Comparison of ENCODE assay signal across 10 cellular contexts in the genomic region with DNA sequence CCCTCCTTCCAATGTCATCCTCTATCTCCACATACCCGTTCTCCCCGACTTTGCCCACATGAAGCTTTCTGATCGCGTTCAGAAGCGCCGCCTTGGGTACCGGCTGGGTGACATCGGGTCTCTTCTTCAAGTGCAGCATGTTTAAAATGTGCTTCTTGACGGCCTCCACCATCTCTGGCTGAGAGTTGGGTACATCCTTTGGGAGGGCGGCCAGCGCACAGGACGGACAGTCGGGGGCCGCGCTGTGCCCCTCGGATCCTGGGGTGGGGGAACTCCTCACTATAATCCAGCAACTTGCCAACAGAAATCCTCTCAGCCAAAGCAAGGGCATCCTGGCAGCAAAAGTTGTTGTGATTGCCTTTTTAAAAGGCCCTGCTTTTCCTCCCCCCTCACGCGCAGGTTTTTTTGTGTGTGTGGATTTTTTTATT. TPM values are rescaled to one million over a fixed set of nuclear protein-coding genes. Genes with fewer than 3 reads are reported as not detected.
DNase-seq lines count a peak whose midpoint lies in the region; ATAC-seq, FAIRE-seq and TF ChIP-seq lines count a peak whose summit lies in the region.
"Had no signal": no experiment of that assay in that cellular context is flagged by ENCODE, and none has a peak within 500 bp of the region (broad histone marks: within the 10 kb centered on the region; RNA-seq: fewer than 3 reads in every experiment).

No MANE protein-coding gene starts in this region.

- peaks cover 72% of the 10 kb centered on the region for H3K4me1 Mint-ChIP-seq in nephron progenitor cell

- DNase-seq in right lobe of liver (no peak), HepG2 (ENCODE audit: low spot score) (no peak), epithelial cell of proximal tubule (ENCODE audit: low read depth) (no peak), nephron progenitor cell (no peak), vagina (ENCODE audit: extremely low spot score in 2 of 2) (no peak), NCI-H1105 treated with DMSO at 0.1 percent for 48 hours (lab: John Stamatoyannopoulos, UW) (no peak), EL (no peak), DMS114 treated with DMSO at 0.1 percent for 48 hours (lab: John Stamatoyannopoulos, UW; ENCODE audit: unreplicated experiment) (no peak)
- DNase-seq: SHP77 treated with DMSO at 0.1 percent for 48 hours; stimulated activated CD4-positive, alpha-beta T cell treated with anti-CD3 and anti-CD28 coated beads, Interleukin-4, amount 100 ng/mL, for 1 hour had no signal

- 29% methylated on average over 17 of the region's 18 CpGs for WGBS in right lobe of liver (ENCODE audit: insufficient coverage, low coverage, low lambda C conversion rate, missing lambda C conversion rate)
- WGBS in HepG2 (ENCODE audit: low lambda C conversion rate) = 62% methylated on average over 11 of the region's 18 CpGs

- TF ChIP-seq EP300 in HepG2 (IDR thresholded peaks at IDR 0.05; ENCODE audit: low read depth in 2 of 2, low read length in 2 of 2) = no peak
- TF ChIP-seq EP300 in HepG2 (CRISPR knock-in tag; IDR thresholded peaks at IDR 0.05; ENCODE audit: borderline replicate concordance) = no peak

- FAIRE-seq in HepG2 (lab: Jason Lieb, UNC) = no peak

- no peaks in the 10 kb centered on the region for H4K20me1 ChIP-seq in HepG2 (ENCODE audit: insufficient read depth, low read length)

- no peak for TF ChIP-seq CTCF in right lobe of liver (IDR thresholded peaks at IDR 0.05)
- no peak for TF ChIP-seq CTCF in HepG2 (CRISPR knock-in tag; IDR thresholded peaks at IDR 0.05)
- TF ChIP-seq CTCF in epithelial cell of proximal tubule (conservative IDR thresholded peaks at IDR 0.05; ENCODE audit: low read depth, low read length) = no peak
- TF ChIP-seq CTCF in nephron progenitor cell (IDR thresholded peaks at IDR 0.05) = no peak
- TF ChIP-seq CTCF in vagina (IDR thresholded peaks at IDR 0.05) = no peak

- no peaks in the 10 kb centered on the region for H3K27me3 ChIP-seq in right lobe of liver
- no peaks in the 10 kb centered on the region for H3K27me3 ChIP-seq in HepG2 (ENCODE audit: control insufficient read depth in 1 of 2, insufficient read depth in 2 of 2, low read length in 2 of 2)
- H3K27me3 ChIP-seq in vagina = no peaks in the 10 kb centered on the region

- no TSS peak for BruUV-seq in HepG2 (replicated peaks; lab: Mats Ljungman, UMichigan)

- in situ Hi-C loops in HepG2 (cut with HindIII; ENCODE audit: extremely low pct_ligation_motif_present, low pct_unique_long_range_greater_than_20kb) = loop anchor here (10.0 to 25.0 kb wide), 2 partner anchors 1375 to 1463 kb away; no protein-coding TSS in a partner anchor

- H3K9me3 ChIP-seq in right lobe of liver (no peaks in the 10 kb centered on the region), HepG2 (ENCODE audit: low read length) (no peaks in the 10 kb centered on the region), vagina (no peaks in the 10 kb centered on the region)

- no peak overlapping the region for H3K4me2 ChIP-seq in HepG2 (ENCODE audit: low read depth, low read length)

- TF ChIP-seq POLR2A in right lobe of liver (IDR thresholded peaks at IDR 0.05) = no peak
- TF ChIP-seq POLR2A in HepG2 (IDR thresholded peaks at IDR 0.05; ENCODE audit: insufficient read depth in 1 of 2, low read depth in 2 of 2, low read length in 2 of 2) = no peak
- no peak for TF ChIP-seq POLR2A in vagina (IDR thresholded peaks at IDR 0.05)

- H2AFZ ChIP-seq in HepG2 (ENCODE audit: low read length) = no peak overlapping the region

- H3K27ac Mint-ChIP-seq in nephron progenitor cell = no peak overlapping the region

- intact Hi-C loops in right lobe of liver (cut with DNase I) = loop anchor here in 1 of 2 donors (10.0 kb wide), 2 partner anchors 235 to 385 kb away; no protein-coding TSS in a partner anchor
- intact Hi-C loops in HepG2 (cut with micrococcal nuclease; ENCODE audit: unreplicated experiment) = no loop called here
- intact Hi-C loops in vagina (cut with DNase I) = no loop called here

- H3K4me3 ChIP-seq in right lobe of liver (peak overlapping the region in 2 of 3 donors; percentile 34 to 46), HepG2 (replicated peaks in 1 of 3; ENCODE audit: insufficient read depth in 1 of 3, low read depth in 2 of 3, low read length in 3 of 3) (no peak overlapping the region), epithelial cell of proximal tubule (ENCODE audit: low read depth, low read length) (peak overlapping the region; percentile 50), vagina (peak overlapping the region; percentile 42 to 43)

- no peaks in the 10 kb centered on the region for H3K79me2 ChIP-seq in HepG2 (ENCODE audit: insufficient read depth, low read length)

- no peak for TF ChIP-seq RAD21 in HepG2 (CRISPR knock-in tag; IDR thresholded peaks at IDR 0.05)

- peaks cover 0 to 25% (median 6%) of the 10 kb centered on the region in 4 donors for H3K4me1 ChIP-seq in right lobe of liver
- H3K4me1 ChIP-seq in HepG2 (ENCODE audit: insufficient read depth, low read length) = peaks cover 6% of the 10 kb centered on the region; the same call in 1 of the 2 replicates
- H3K4me1 ChIP-seq in vagina = peaks cover 22% of the 10 kb centered on the region

- POLR2A ChIA-PET in HepG2 (lab: Yijun Ruan, JAX) = no interaction called here

- H3K27me3 Mint-ChIP-seq in nephron progenitor cell (ENCODE audit: low read depth, poor library complexity) = peaks cover 62% of the 10 kb centered on the region

- H3K27ac ChIP-seq in right lobe of liver (peak overlapping the region in 1 of 3 donors; percentile 37), HepG2 (ENCODE audit: extremely low read length, insufficient read depth, low read length) (no peak overlapping the region), vagina (peak overlapping the region; percentile 55)

- no peaks in the 10 kb centered on the region for H3K9me3 Mint-ChIP-seq in nephron progenitor cell

- no peaks in the 10 kb centered on the region for H3K36me3 Mint-ChIP-seq in nephron progenitor cell (ENCODE audit: low read depth)

- H3K9ac ChIP-seq in HepG2 (ENCODE audit: insufficient read depth, low read depth, low read length) = no peak overlapping the region

- CTCF ChIA-PET in HepG2 (lab: Yijun Ruan, JAX; ENCODE audit: low intra/inter-chr PET ratio, low total read pairs) = no interaction called here

- ATAC-seq in right lobe of liver = no peak
- no peak for ATAC-seq in HepG2

- peak overlapping the region; percentile 83 for H3K4me3 Mint-ChIP-seq in nephron progenitor cell

- no peaks in the 10 kb centered on the region for H3K36me3 ChIP-seq in right lobe of liver
- no peaks in the 10 kb centered on the region for H3K36me3 ChIP-seq in HepG2 (replicated peaks in 1 of 2; ENCODE audit: control insufficient read depth in 1 of 2, insufficient read depth in 2 of 2, low read length in 2 of 2)
- H3K36me3 ChIP-seq in vagina = no peaks in the 10 kb centered on the region

TF ChIP-seq in HepG2, 621 proteins besides CTCF, POLR2A, EP300 and RAD21:
- TF ChIP-seq, protein P1, sequence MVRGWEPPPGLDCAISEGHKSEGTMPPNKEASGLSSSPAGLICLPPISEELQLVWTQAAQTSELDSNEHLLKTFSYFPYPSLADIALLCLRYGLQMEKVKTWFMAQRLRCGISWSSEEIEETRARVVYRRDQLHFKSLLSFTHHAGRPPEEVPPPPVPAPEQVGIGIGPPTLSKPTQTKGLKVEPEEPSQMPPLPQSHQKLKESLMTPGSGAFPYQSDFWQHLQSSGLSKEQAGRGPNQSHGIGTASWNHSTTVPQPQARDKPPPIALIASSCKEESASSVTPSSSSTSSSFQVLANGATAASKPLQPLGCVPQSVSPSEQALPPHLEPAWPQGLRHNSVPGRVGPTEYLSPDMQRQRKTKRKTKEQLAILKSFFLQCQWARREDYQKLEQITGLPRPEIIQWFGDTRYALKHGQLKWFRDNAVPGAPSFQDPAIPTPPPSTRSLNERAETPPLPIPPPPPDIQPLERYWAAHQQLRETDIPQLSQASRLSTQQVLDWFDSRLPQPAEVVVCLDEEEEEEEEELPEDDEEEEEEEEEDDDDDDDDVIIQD (CRISPR knock-in tag; IDR thresholded peaks at IDR 0.05; ENCODE audit: low read depth) = no peak

RNA-seq across cellular contexts. Expression of a gene that starts 2.8 kb away (rescaled TPM):
- total RNA-seq in right lobe of liver = 1 to 10 TPM; 1.1 to 9.7 (median 2.9) TPM
- total RNA-seq in HepG2 (2016; rRNA removed; fragmentation: Illumina TruSeq; extraction: Trizol) = not detected in 2 replicates
- not detected in 2 replicates for total RNA-seq in HepG2 (2016; cell fraction: cytosol; rRNA removed; fragmentation: Illumina TruSeq; extraction: Trizol; ENCODE audit: low read depth)
- not detected in 2 replicates for total RNA-seq in HepG2 (2016; cell fraction: insoluble cytoplasmic fraction; rRNA removed; fragmentation: Illumina TruSeq; extraction: Trizol)
- not detected in 2 replicates for total RNA-seq in HepG2 (2016; cell fraction: membrane; rRNA removed; fragmentation: Illumina TruSeq; extraction: Trizol)
- total RNA-seq in HepG2 (2016; cell fraction: nucleus; rRNA removed; fragmentation: Illumina TruSeq; extraction: Trizol) = not detected in 2 replicates
- polyA plus RNA-seq in HepG2 (2011; rRNA removed) = not detected in 2 replicates
- not detected in 2 replicates for polyA plus RNA-seq in HepG2 (2011; cell fraction: cytosol; rRNA removed)
- not detected in 2 replicates for polyA plus RNA-seq in HepG2 (2011; cell fraction: nucleus; rRNA removed)
- polyA plus RNA-seq in HepG2 (2012) = not detected in 2 replicates
- not detected in 2 replicates for polyA plus RNA-seq in HepG2 (2016; cell fraction: cytosol; fragmentation: Illumina TruSeq; extraction: Trizol; ENCODE audit: low read depth)
- not detected in 2 replicates for polyA plus RNA-seq in HepG2 (2016; cell fraction: insoluble cytoplasmic fraction; fragmentation: Illumina TruSeq; extraction: Trizol; ENCODE audit: low read depth)
- not detected in 2 replicates for polyA plus RNA-seq in HepG2 (2016; cell fraction: membrane; fragmentation: Illumina TruSeq; extraction: Trizol; ENCODE audit: low read depth)
- not detected in 2 replicates for polyA plus RNA-seq in HepG2 (2016; cell fraction: nucleus; fragmentation: Illumina TruSeq; extraction: Trizol; ENCODE audit: insufficient read depth, low read depth)
- polyA minus RNA-seq in HepG2 (2011; rRNA and poly(A)+ RNA removed; ENCODE audit: low replicate concordance) = 0.30 TPM in 1 of 2 replicates, not detected in the other
- polyA minus RNA-seq in HepG2 (2011; cell fraction: cytosol; rRNA and poly(A)+ RNA removed) = not detected in 2 replicates
- polyA minus RNA-seq in HepG2 (2011; cell fraction: nucleus; rRNA and poly(A)+ RNA removed) = not detected in 2 replicates
- total RNA-seq in epithelial cell of proximal tubule = 5.9 and 8.9 TPM in 2 replicates
- total RNA-seq in vagina = 2.2 TPM

Comparison
In these comparisons a context has a peak if more than half of its experiments do, and no peak if none do; other contexts are left out.
1. H3K4me3 ChIP-seq: peak in right lobe of liver (2 of 3), epithelial cell of proximal tubule (single experiment) and vagina (2 of 2); none in HepG2 (0 of 3).